1 cellular context compared by ENCODE assay signal in the genomic region with DNA sequence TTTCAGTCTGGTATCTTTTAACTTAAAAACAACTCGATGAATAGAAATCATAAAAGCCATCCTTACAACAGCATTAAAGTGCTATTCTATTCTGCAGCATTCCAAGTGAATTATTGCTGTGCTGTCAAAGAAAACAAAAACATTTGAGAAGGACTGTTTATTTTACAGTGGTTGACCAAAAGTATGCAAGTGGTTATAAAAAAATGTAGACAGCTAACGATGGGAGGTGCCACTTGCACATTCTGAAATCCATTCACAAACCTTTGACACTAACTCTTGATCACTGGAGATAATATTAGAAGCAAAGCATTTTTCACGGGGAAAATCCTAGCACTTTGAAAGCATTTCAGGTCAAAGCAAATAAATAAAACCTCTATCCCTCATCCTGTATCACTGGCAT.
A peak's percentile ranks its signal among the peaks of the same experiment; 100 is the strongest.
TF ChIP-seq lines count a peak whose summit lies in the region.

No MANE protein-coding gene starts in this region.

TF ChIP-seq in SK-N-SH, 30 proteins besides CTCF, POLR2A, EP300 and RAD21 (continued from another document):
- TF ChIP-seq, protein P1, sequence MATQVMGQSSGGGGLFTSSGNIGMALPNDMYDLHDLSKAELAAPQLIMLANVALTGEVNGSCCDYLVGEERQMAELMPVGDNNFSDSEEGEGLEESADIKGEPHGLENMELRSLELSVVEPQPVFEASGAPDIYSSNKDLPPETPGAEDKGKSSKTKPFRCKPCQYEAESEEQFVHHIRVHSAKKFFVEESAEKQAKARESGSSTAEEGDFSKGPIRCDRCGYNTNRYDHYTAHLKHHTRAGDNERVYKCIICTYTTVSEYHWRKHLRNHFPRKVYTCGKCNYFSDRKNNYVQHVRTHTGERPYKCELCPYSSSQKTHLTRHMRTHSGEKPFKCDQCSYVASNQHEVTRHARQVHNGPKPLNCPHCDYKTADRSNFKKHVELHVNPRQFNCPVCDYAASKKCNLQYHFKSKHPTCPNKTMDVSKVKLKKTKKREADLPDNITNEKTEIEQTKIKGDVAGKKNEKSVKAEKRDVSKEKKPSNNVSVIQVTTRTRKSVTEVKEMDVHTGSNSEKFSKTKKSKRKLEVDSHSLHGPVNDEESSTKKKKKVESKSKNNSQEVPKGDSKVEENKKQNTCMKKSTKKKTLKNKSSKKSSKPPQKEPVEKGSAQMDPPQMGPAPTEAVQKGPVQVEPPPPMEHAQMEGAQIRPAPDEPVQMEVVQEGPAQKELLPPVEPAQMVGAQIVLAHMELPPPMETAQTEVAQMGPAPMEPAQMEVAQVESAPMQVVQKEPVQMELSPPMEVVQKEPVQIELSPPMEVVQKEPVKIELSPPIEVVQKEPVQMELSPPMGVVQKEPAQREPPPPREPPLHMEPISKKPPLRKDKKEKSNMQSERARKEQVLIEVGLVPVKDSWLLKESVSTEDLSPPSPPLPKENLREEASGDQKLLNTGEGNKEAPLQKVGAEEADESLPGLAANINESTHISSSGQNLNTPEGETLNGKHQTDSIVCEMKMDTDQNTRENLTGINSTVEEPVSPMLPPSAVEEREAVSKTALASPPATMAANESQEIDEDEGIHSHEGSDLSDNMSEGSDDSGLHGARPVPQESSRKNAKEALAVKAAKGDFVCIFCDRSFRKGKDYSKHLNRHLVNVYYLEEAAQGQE (IDR thresholded peaks at IDR 0.05; ENCODE audit: low read depth, low read length): no peak
- no peak for TF ChIP-seq MXI1 (IDR thresholded peaks at IDR 0.05; ENCODE audit: low read depth, low read length)
- peak; percentile 46; the same call in 1 of the 2 replicates for TF ChIP-seq MEF2A (IDR thresholded peaks at IDR 0.05; ENCODE audit: borderline replicate concordance, low read depth)
- TF ChIP-seq, protein P2, sequence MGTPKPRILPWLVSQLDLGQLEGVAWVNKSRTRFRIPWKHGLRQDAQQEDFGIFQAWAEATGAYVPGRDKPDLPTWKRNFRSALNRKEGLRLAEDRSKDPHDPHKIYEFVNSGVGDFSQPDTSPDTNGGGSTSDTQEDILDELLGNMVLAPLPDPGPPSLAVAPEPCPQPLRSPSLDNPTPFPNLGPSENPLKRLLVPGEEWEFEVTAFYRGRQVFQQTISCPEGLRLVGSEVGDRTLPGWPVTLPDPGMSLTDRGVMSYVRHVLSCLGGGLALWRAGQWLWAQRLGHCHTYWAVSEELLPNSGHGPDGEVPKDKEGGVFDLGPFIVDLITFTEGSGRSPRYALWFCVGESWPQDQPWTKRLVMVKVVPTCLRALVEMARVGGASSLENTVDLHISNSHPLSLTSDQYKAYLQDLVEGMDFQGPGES (IDR thresholded peaks at IDR 0.05; ENCODE audit: low read depth, low read length): no peak
- TF ChIP-seq POLR2AphosphoS5 (IDR thresholded peaks at IDR 0.05; ENCODE audit: low read depth, low read length): 0 out of 2 replicates have a peak, but pooled peaks have one; percentile 15
- TF ChIP-seq EZH2phosphoT487 (IDR thresholded peaks at IDR 0.05; ENCODE audit: borderline replicate concordance, low read depth): no peak
- no peak for TF ChIP-seq SMC3 (IDR thresholded peaks at IDR 0.05; ENCODE audit: low read depth, low read length)
- TF ChIP-seq TEAD4 (IDR thresholded peaks at IDR 0.05; ENCODE audit: borderline replicate concordance, insufficient read depth): peak; percentile 79; the same call in 1 of the 2 replicates
- TF ChIP-seq PBX3 (IDR thresholded peaks at IDR 0.05): peak; percentile 89
- no peak for TF ChIP-seq RCOR1 (IDR thresholded peaks at IDR 0.05; ENCODE audit: low read length)
- TF ChIP-seq FOXM1 (IDR thresholded peaks at IDR 0.05; ENCODE audit: low read depth): peak; percentile 52; the same call in 1 of the 2 replicates
- TF ChIP-seq, protein P3, sequence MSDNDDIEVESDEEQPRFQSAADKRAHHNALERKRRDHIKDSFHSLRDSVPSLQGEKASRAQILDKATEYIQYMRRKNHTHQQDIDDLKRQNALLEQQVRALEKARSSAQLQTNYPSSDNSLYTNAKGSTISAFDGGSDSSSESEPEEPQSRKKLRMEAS (IDR thresholded peaks at IDR 0.05; ENCODE audit: low read depth): no peak
- no peak for TF ChIP-seq GATA2 (CRISPR knock-in tag; IDR thresholded peaks at IDR 0.05)
TF ChIP-seq in SK-N-SH: peak in this region for 11.
